Comparison of ENCODE assay signal across 8 cellular contexts in genomic region chr14:34875031-34875922, GRCh38. TPM values are rescaled to one million over a fixed set of nuclear protein-coding genes. Genes with fewer than 3 reads are reported as not detected.
A peak's percentile ranks its signal among the peaks of the same experiment; 100 is the strongest.
DNase-seq lines count a peak whose midpoint lies in the region; FAIRE-seq lines count a peak whose summit lies in the region.

Gene BAZ1A (minus strand): TSS chr14:34875360. CDS start chr14:34874604, 756 bp downstream.

- CTCF ChIA-PET in activated naive CD4-positive, alpha-beta T cell treated with anti-CD3 and anti-CD28 coated beads, Interleukin-2, amount 10 ng/mL, durations not matched to agents 7 days and 5 days (lab: Charles Lee): interaction anchor here (1.0 kb wide), 1 partner anchor 106 kb away, joined by 4 read pairs; no protein-coding TSS in a partner anchor

- H3K27me3 ChIP-seq in H7 (ENCODE audit: control insufficient read depth, insufficient read depth, low read length) (no peaks in the 10 kb centered on the region), MG63 (no peaks in the 10 kb centered on the region), neuron (ENCODE audit: insufficient read depth, low read length) (no peaks in the 10 kb centered on the region)

- H2AFZ ChIP-seq in neuron (ENCODE audit: low read depth, low read length): peak within 1 kb of the TSS; percentile 88

- FAIRE-seq in frontal cortex (lab: Jason Lieb, UNC): no peak

- in situ Hi-C loops in G401 (cut with HindIII; ENCODE audit: low sequenced_read_pairs): no loop called here

- H3K4me3 ChIP-seq in H7 (ENCODE audit: insufficient read depth, low read depth, low read length): peak within 1 kb of the TSS; percentile 78
- peak within 1 kb of the TSS; percentile 88 for H3K4me3 ChIP-seq in MG63
- peak within 1 kb of the TSS; percentile 56 for H3K4me3 ChIP-seq in neuron (ENCODE audit: low read length)

- no peaks in the 10 kb centered on the region for H3K27me3 Mint-ChIP-seq in activated naive CD4-positive, alpha-beta T cell treated with anti-CD3 and anti-CD28 coated beads, Interleukin-2, amount 10 ng/mL, durations not matched to agents 7 days and 5 days

- H3K36me3 Mint-ChIP-seq in activated naive CD4-positive, alpha-beta T cell treated with anti-CD3 and anti-CD28 coated beads, Interleukin-2, amount 10 ng/mL, durations not matched to agents 7 days and 5 days: peaks cover 30% of the 10 kb centered on the region

- DNase-seq in G401 (ENCODE audit: low spot score) (peak; percentile 59), H7 (peak; percentile 83), MG63 (peak; percentile 66), SHP77 (lab: John Stamatoyannopoulos, UW) (peak; percentile 87 to 90), frontal cortex (ENCODE audit: low spot score in 2 of 2) (peak; percentile 57 to 66)
- peak; percentile 61 for DNase-seq in activated naive CD4-positive, alpha-beta T cell treated with anti-CD3 and anti-CD28 coated beads, Interleukin-2, amount 10 ng/mL, durations not matched to agents 7 days and 5 days

- H3K27ac ChIP-seq in temporal lobe (ENCODE audit: low read depth, low read length): peak within 1 kb of the TSS; percentile 87

- H3K27ac Mint-ChIP-seq in activated naive CD4-positive, alpha-beta T cell treated with anti-CD3 and anti-CD28 coated beads, Interleukin-2, amount 10 ng/mL, durations not matched to agents 7 days and 5 days: peak within 1 kb of the TSS; percentile 99

- peaks cover 17% of the 10 kb centered on the region for H3K4me1 ChIP-seq in neuron (ENCODE audit: insufficient read depth, low read length)

- no peaks in the 10 kb centered on the region for H3K9me3 Mint-ChIP-seq in activated naive CD4-positive, alpha-beta T cell treated with anti-CD3 and anti-CD28 coated beads, Interleukin-2, amount 10 ng/mL, durations not matched to agents 7 days and 5 days

- H3K36me3 ChIP-seq in H7 (replicated peaks; ENCODE audit: control insufficient read depth, insufficient read depth, low read length): no peaks in the 10 kb centered on the region
- H3K36me3 ChIP-seq in MG63: 0 out of 2 replicates have a peak, but pooled peaks cover 5% of the 10 kb centered on the region
- H3K36me3 ChIP-seq in neuron (ENCODE audit: insufficient read depth, low read length): peaks cover 8% of the 10 kb centered on the region

- peaks cover 39% of the 10 kb centered on the region for H3K4me1 Mint-ChIP-seq in activated naive CD4-positive, alpha-beta T cell treated with anti-CD3 and anti-CD28 coated beads, Interleukin-2, amount 10 ng/mL, durations not matched to agents 7 days and 5 days

- H3K9me3 ChIP-seq in MG63: no peaks in the 10 kb centered on the region
- no peaks in the 10 kb centered on the region for H3K9me3 ChIP-seq in neuron (ENCODE audit: low read length)

- peak within 1 kb of the TSS; percentile 99 for H3K4me3 Mint-ChIP-seq in activated naive CD4-positive, alpha-beta T cell treated with anti-CD3 and anti-CD28 coated beads, Interleukin-2, amount 10 ng/mL, durations not matched to agents 7 days and 5 days

RNA-seq across cellular contexts. Expression of gene BAZ1A, which starts in this region (rescaled TPM):
- 9.1 and 13.7 TPM in 2 replicates for total RNA-seq in G401 (2014; rRNA removed; shearing (Covaris generic))
- 31.4 and 51.1 TPM in 2 replicates for total RNA-seq in H7 (2014; rRNA removed; shearing (Covaris generic))
- 20.4 and 21.8 TPM in 2 replicates for total RNA-seq in MG63 (2014; rRNA removed; shearing (Covaris generic); ENCODE audit: low replicate concordance)
- 18.3 TPM for total RNA-seq in frontal cortex
- total RNA-seq in temporal lobe: 16.2 TPM

Comparison
In these comparisons a context has a peak if more than half of its experiments do, and no peak if none do; other contexts are left out.
1. Peak in every context shown above with its lines: DNase-seq, H3K4me3 ChIP-seq and H3K27ac ChIP-seq.